ENCODE assay signal across 11 cellular contexts in the genomic region with DNA sequence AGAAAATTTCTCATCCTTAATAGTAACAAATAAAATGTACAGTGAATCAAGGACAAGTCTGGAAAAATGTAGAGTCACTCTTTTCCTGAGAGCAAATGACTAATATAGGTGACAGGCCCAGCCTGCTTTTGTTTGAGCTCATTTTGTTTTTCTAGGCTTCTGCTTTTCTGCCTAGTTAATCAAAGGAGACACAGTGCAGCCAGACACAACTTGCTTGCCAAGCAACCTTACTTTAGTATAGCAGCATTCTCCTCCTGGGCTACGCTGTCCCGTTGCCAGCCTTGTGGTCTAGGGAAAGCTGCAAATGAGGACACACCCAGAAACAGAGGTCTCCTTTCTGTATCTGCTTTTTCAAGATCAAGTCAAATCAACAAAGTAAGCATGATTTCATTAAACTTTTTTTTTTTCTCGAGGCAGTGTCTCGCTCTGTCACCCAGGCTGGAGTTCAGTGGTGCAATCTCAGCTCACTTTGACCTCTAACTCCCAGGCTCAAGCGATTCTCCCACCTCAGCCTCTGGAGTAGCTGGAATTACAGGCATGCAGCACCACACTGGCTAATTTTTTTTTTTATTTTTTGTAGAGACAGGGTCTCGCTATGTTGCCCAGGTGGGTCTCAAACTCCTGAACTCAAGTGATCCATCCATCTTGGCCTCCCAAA. TPM values are rescaled to one million over a fixed set of nuclear protein-coding genes. Genes with fewer than 3 reads are reported as not detected.
DNase-seq lines count a peak whose midpoint lies in the region; ATAC-seq and TF ChIP-seq lines count a peak whose summit lies in the region.
"Had no signal": no experiment of that assay in that cellular context is flagged by ENCODE, and none has a peak within 500 bp of the region (broad histone marks: within the 10 kb centered on the region; RNA-seq: fewer than 3 reads in every experiment).

No MANE protein-coding gene starts in this region.

- no peaks in the 10 kb centered on the region for H3K79me2 ChIP-seq in PC-3 (ENCODE audit: low read length)

- peak; percentile 82 for DNase-seq in PC-3
- DNase-seq in epithelial cell of esophagus (ENCODE audit: low read depth): peak; percentile 71
- DNase-seq in right lobe of liver: no peak
- DNase-seq in type B pancreatic cell (ENCODE audit: extremely low spot score, unreplicated experiment): no peak
- no peak for DNase-seq in HEK293T (ENCODE audit: extremely low spot score)
- no peak for DNase-seq in foreskin melanocyte
- no peak for DNase-seq in Caco-2
- DNase-seq: activated CD4-positive, alpha-beta memory T cell treated with anti-CD3 and anti-CD28 coated beads, Interleukin-2, amount 10 ng/mL, durations not matched to agents 7 days and 5 days; NCI-H1105 treated with DMSO at 0.1 percent for 48 hours; stimulated activated CD4-positive, alpha-beta T cell treated with anti-CD3 and anti-CD28 coated beads, Interleukin-12 subunit alpha, Interleukin-12 subunit beta, amount 100 ng/mL, for 4 hours had no signal

- peaks cover 4% of the 10 kb centered on the region; the same call in 1 of the 2 replicates for H3K36me3 ChIP-seq in PC-3 (ENCODE audit: low read depth, low read length)
- H3K36me3 ChIP-seq in right lobe of liver: no peaks in the 10 kb centered on the region
- H3K36me3 ChIP-seq in Caco-2 (ENCODE audit: control insufficient read depth, insufficient read depth, low read length): no peaks in the 10 kb centered on the region

- peak; percentile 96 for ATAC-seq in PC-3
- ATAC-seq in right lobe of liver: peak; percentile 28 to 67 (median 38)

- peak overlapping the region; percentile 65 for H2AFZ ChIP-seq in PC-3 (ENCODE audit: low read length)

- no peaks in the 10 kb centered on the region for H3K27me3 Mint-ChIP-seq in type B pancreatic cell
- H3K27me3 Mint-ChIP-seq in Caco-2 (ENCODE audit: insufficient read depth, unreplicated experiment): no peaks in the 10 kb centered on the region
- H3K27me3 Mint-ChIP-seq: activated CD4-positive, alpha-beta memory T cell treated with anti-CD3 and anti-CD28 coated beads, Interleukin-2, amount 10 ng/mL, durations not matched to agents 7 days and 5 days; stimulated activated naive CD8-positive, alpha-beta T cell treated with anti-CD3 and anti-CD28 coated beads, Interleukin-15, Interleukin-2, amounts not matched to agents 100 ng/mL and 50 ng/mL, for 24 hours had no signal

- H3K9me3 ChIP-seq in PC-3 (ENCODE audit: low read length) (no peaks in the 10 kb centered on the region), right lobe of liver (no peaks in the 10 kb centered on the region), Caco-2 (no peaks in the 10 kb centered on the region)

- TF ChIP-seq POLR2A in right lobe of liver (IDR thresholded peaks at IDR 0.05): no peak

- H3K4me1 ChIP-seq in PC-3 (ENCODE audit: insufficient read depth, low read length) (peaks cover 24% of the 10 kb centered on the region), right lobe of liver (no peaks in the 10 kb centered on the region), Caco-2 (no peaks in the 10 kb centered on the region)

- H3K27me3 ChIP-seq in PC-3 (ENCODE audit: low read length) (no peaks in the 10 kb centered on the region), right lobe of liver (no peaks in the 10 kb centered on the region), Caco-2 (replicated peaks; ENCODE audit: control insufficient read depth, insufficient read depth, low read length) (no peaks in the 10 kb centered on the region)

- H3K4me3 Mint-ChIP-seq in type B pancreatic cell (no peak overlapping the region), Caco-2 (ENCODE audit: unreplicated experiment) (no peak overlapping the region)
- H3K4me3 Mint-ChIP-seq: activated CD4-positive, alpha-beta memory T cell treated with anti-CD3 and anti-CD28 coated beads, Interleukin-2, amount 10 ng/mL, durations not matched to agents 7 days and 5 days; stimulated activated naive CD8-positive, alpha-beta T cell treated with anti-CD3 and anti-CD28 coated beads, Interleukin-15, Interleukin-2, amounts not matched to agents 100 ng/mL and 50 ng/mL, for 24 hours had no signal

- no peaks in the 10 kb centered on the region for H3K9me3 Mint-ChIP-seq in type B pancreatic cell
- no peaks in the 10 kb centered on the region for H3K9me3 Mint-ChIP-seq in Caco-2 (ENCODE audit: unreplicated experiment)
- H3K9me3 Mint-ChIP-seq: activated CD4-positive, alpha-beta memory T cell treated with anti-CD3 and anti-CD28 coated beads, Interleukin-2, amount 10 ng/mL, durations not matched to agents 7 days and 5 days; stimulated activated naive CD8-positive, alpha-beta T cell treated with anti-CD3 and anti-CD28 coated beads, Interleukin-15, Interleukin-2, amounts not matched to agents 100 ng/mL and 50 ng/mL, for 24 hours had no signal

- 0 out of 2 replicates have a peak overlapping the region, but pooled peaks have one; percentile 15 for H3K9ac ChIP-seq in PC-3 (ENCODE audit: low read length)

- H3K36me3 Mint-ChIP-seq in type B pancreatic cell (no peaks in the 10 kb centered on the region), Caco-2 (ENCODE audit: insufficient read depth, unreplicated experiment) (peaks cover 2% of the 10 kb centered on the region)

- H3K27ac ChIP-seq in PC-3 (ENCODE audit: low read length) (peak overlapping the region; percentile 82), right lobe of liver (no peak overlapping the region)

- WGBS in right lobe of liver (ENCODE audit: insufficient coverage, low coverage, low lambda C conversion rate, missing lambda C conversion rate): 64% methylated on average over 6 of the region's 6 CpGs

- H4K20me1 ChIP-seq in PC-3 (ENCODE audit: low read length): no peaks in the 10 kb centered on the region

- POLR2A ChIA-PET in PC-3 (lab: Charles Lee; ENCODE audit: unreplicated experiment) (interaction anchor here (0.6 kb wide), 1 partner anchor 947 kb away, joined by 3 read pairs; the partner anchor contains the start of gene POLR2C), HEK293T (lab: Yijun Ruan, JAX) (interaction anchor here (0.8 to 1.1 kb wide), 2 partner anchors 18 to 280 kb away, joined by 3 read pairs; partner anchors contain the start of gene CFAP20), Caco-2 (lab: Charles Lee) (no interaction called here)

- H3K27ac Mint-ChIP-seq in type B pancreatic cell (peak overlapping the region; percentile 73), Caco-2 (ENCODE audit: unreplicated experiment) (no peak overlapping the region)
- H3K27ac Mint-ChIP-seq: activated CD4-positive, alpha-beta memory T cell treated with anti-CD3 and anti-CD28 coated beads, Interleukin-2, amount 10 ng/mL, durations not matched to agents 7 days and 5 days; stimulated activated naive CD8-positive, alpha-beta T cell treated with anti-CD3 and anti-CD28 coated beads, Interleukin-15, Interleukin-2, amounts not matched to agents 100 ng/mL and 50 ng/mL, for 24 hours had no signal

- H3K4me3 ChIP-seq in PC-3 (ENCODE audit: low read length) (peak overlapping the region; percentile 38), epithelial cell of esophagus (ENCODE audit: low read length) (no peak overlapping the region), right lobe of liver (no peak overlapping the region), Caco-2 (ENCODE audit: low read depth, low read length) (no peak overlapping the region)

- intact Hi-C loops in PC-3 (cut with micrococcal nuclease) (loop anchor here (5.0 kb wide), 1 partner anchor 38 kb away; no protein-coding TSS in a partner anchor), right lobe of liver (cut with DNase I) (no loop called here), Caco-2 (cut with micrococcal nuclease; ENCODE audit: unreplicated experiment) (no loop called here)

- BruUV-seq in PC-3 (replicated peaks; lab: Mats Ljungman, UMichigan) (no TSS peak), Caco-2 (replicated peaks; lab: Mats Ljungman, UMichigan) (no TSS peak)

- no peaks in the 10 kb centered on the region for H3F3A ChIP-seq in PC-3 (ENCODE audit: low read length, unreplicated experiment)

- H3K9me2 ChIP-seq in PC-3 (replicated peaks; ENCODE audit: low read length): no peaks in the 10 kb centered on the region

- CTCF ChIA-PET in PC-3 (lab: Charles Lee): interaction anchor here (0.5 to 1.2 kb wide), 4 partner anchors 43 to 78 kb away, joined by 4 to 5 read pairs (median 4); no protein-coding TSS in a partner anchor
- CTCF ChIA-PET in HEK293T (lab: Yijun Ruan, JAX): interaction anchor here (1.0 to 1.6 kb wide), 3 partner anchors 10 to 76 kb away, joined by 3 to 9 read pairs (median 3); no protein-coding TSS in a partner anchor
- CTCF ChIA-PET in Caco-2 (lab: Charles Lee): interaction anchor here (0.6 kb wide), 1 partner anchor 29 kb away, joined by 3 read pairs; no protein-coding TSS in a partner anchor

- H3K4me2 ChIP-seq in PC-3 (ENCODE audit: low read length): peak overlapping the region; percentile 75

- TF ChIP-seq CTCF in PC-3 (conservative IDR thresholded peaks at IDR 0.05; ENCODE audit: low read depth, low read length): no peak
- TF ChIP-seq CTCF in epithelial cell of esophagus (IDR thresholded peaks at IDR 0.05; ENCODE audit: insufficient read depth, low read depth, low read length, missing control alignments): no peak
- TF ChIP-seq CTCF in right lobe of liver (IDR thresholded peaks at IDR 0.05): no peak
- no peak for TF ChIP-seq CTCF in type B pancreatic cell (conservative IDR thresholded peaks at IDR 0.05)
- TF ChIP-seq CTCF in Caco-2 (IDR thresholded peaks at IDR 0.05; ENCODE audit: insufficient read depth in 1 of 2, low read depth in 1 of 2, low read length in 1 of 2, severe bottlenecking in 1 of 2, unreplicated experiment in 1 of 2): no peak

- peaks cover 8% of the 10 kb centered on the region for H3K4me1 Mint-ChIP-seq in type B pancreatic cell (ENCODE audit: unreplicated experiment)
- no peaks in the 10 kb centered on the region for H3K4me1 Mint-ChIP-seq in Caco-2 (ENCODE audit: low read depth, unreplicated experiment)
- H3K4me1 Mint-ChIP-seq: activated CD4-positive, alpha-beta memory T cell treated with anti-CD3 and anti-CD28 coated beads, Interleukin-2, amount 10 ng/mL, durations not matched to agents 7 days and 5 days had no signal

TF ChIP-seq in HEK293T, 16 proteins besides CTCF, POLR2A, EP300 and RAD21 (continues in another document):
- TF ChIP-seq ELF4 (IDR thresholded peaks at IDR 0.05) (no peak), CTBP1 (IDR thresholded peaks at IDR 0.05; ENCODE audit: borderline replicate concordance) (no peak), PKNOX1 (IDR thresholded peaks at IDR 0.05) (no peak), LEF1 (IDR thresholded peaks at IDR 0.05; ENCODE audit: borderline replicate concordance) (no peak), L3MBTL2 (conservative IDR thresholded peaks at IDR 0.05) (no peak)

RNA-seq across cellular contexts. Expression of gene GINS3, which starts 17.2 kb away (rescaled TPM):
- total RNA-seq in PC-3 (2014; rRNA removed): 17.5 and 19.6 TPM in 2 replicates
- 1 to 10 TPM in 4 of 6 experiments, under 1 TPM in 2; 0.68 to 3.3 (median 1.2) TPM for total RNA-seq in right lobe of liver
- total RNA-seq in type B pancreatic cell (ENCODE audit: low replicate concordance): 6.3 and 14.7 TPM in 2 replicates
- total RNA-seq in Caco-2 (2022): 14.2 and 15.2 TPM in 2 replicates

Comparison
In these comparisons a context has a peak if more than half of its experiments do, and no peak if none do; other contexts are left out.
1. DNase-seq: peak in PC-3 (single experiment) and epithelial cell of esophagus (single experiment); none in right lobe of liver (0 of 3), type B pancreatic cell (single experiment), HEK293T (single experiment), foreskin melanocyte (single experiment) and Caco-2 (0 of 2).